In the genomic region with DNA sequence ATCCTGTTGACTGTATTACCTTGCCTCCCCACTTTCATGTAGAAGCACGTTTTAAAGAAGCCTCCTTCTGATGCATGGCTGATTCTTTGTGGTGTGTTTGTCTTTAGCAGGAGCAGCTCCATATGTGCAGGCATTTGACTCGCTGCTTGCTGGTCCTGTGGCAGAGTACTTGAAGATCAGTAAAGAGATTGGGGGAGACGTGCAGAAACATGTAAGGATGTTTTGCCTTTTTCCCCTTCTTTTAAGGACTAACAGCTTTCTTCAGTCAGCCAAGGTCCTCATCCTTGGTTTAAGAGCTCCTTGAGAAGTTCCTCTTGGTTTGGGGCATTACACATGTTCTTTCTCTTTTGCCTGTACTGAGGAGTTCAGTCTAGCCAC, we compare ENCODE assay signal across 9 cellular contexts. TPM values are rescaled to one million over a fixed set of nuclear protein-coding genes. Genes with fewer than 3 reads are reported as not detected.
DNase-seq lines count a peak whose midpoint lies in the region; ATAC-seq and TF ChIP-seq lines count a peak whose summit lies in the region.
"Had no signal": no experiment of that assay in that cellular context is flagged by ENCODE, and none has a peak within 500 bp of the region (broad histone marks: within the 10 kb centered on the region; RNA-seq: fewer than 3 reads in every experiment).

No MANE protein-coding gene starts in this region.

- no peak overlapping the region for H4K5ac ChIP-seq in mesendoderm (ENCODE audit: low read length)

- no peak overlapping the region for H3K4me2 ChIP-seq in mesendoderm (ENCODE audit: low read length)
- H3K4me2 ChIP-seq: neural progenitor cell had no signal

- H3K4me3 ChIP-seq in fibroblast of pulmonary artery (replicated peaks; ENCODE audit: low read depth, low read length) (no peak overlapping the region), mesendoderm (ENCODE audit: low read length) (no peak overlapping the region)
- H3K4me3 ChIP-seq: neural progenitor cell had no signal

- no peak for TF ChIP-seq CTCF in fibroblast of pulmonary artery (IDR thresholded peaks at IDR 0.05; ENCODE audit: low read length, missing control alignments)

- H2BK120ac ChIP-seq in mesendoderm (ENCODE audit: low read depth, low read length) = no peak overlapping the region

- H3K27ac ChIP-seq in temporal lobe (ENCODE audit: low read depth, low read length) = peak overlapping the region; percentile 69
- no peak overlapping the region for H3K27ac ChIP-seq in mesendoderm (ENCODE audit: low read depth, low read length)
- H3K27ac ChIP-seq: neural progenitor cell had no signal

- no peak overlapping the region for H4K8ac ChIP-seq in mesendoderm (ENCODE audit: low read depth, low read length)

- H3K4me3 Mint-ChIP-seq in T-cell = peak overlapping the region; percentile 5 to 78 (median 34)
- H3K4me3 Mint-ChIP-seq: neural progenitor cell had no signal

- no peak overlapping the region for H3K56ac ChIP-seq in mesendoderm (ENCODE audit: low read length)

- H3K27me3 Mint-ChIP-seq in T-cell = no peaks in the 10 kb centered on the region

- peaks cover 4% of the 10 kb centered on the region for H3K4me1 ChIP-seq in mesendoderm (ENCODE audit: control insufficient read depth, low read depth, low read length)
- H3K4me1 ChIP-seq: neural progenitor cell had no signal

- no peak overlapping the region for H3K18ac ChIP-seq in mesendoderm (ENCODE audit: low read length)

- H2BK5ac ChIP-seq in mesendoderm (ENCODE audit: low read length) = no peak overlapping the region

- no CpG with 5 or more reads among the region's 3 CpGs for WGBS in mesendoderm (ENCODE audit: extremely low coverage, insufficient coverage, low lambda C conversion rate)

- H3K36me3 Mint-ChIP-seq in T-cell = peaks cover 59% of the 10 kb centered on the region

- H3K27ac Mint-ChIP-seq in T-cell = peak overlapping the region; percentile 85 to 91
- H3K27ac Mint-ChIP-seq: neural progenitor cell had no signal

- peaks cover 93 to 95% (median 94%) of the 10 kb centered on the region in 3 donors for H3K4me1 Mint-ChIP-seq in T-cell
- H3K4me1 Mint-ChIP-seq: neural progenitor cell had no signal

- H3K4ac ChIP-seq in mesendoderm (ENCODE audit: low read depth, low read length) = no peak overlapping the region

- peaks cover 30% of the 10 kb centered on the region for H3K79me2 ChIP-seq in mesendoderm (ENCODE audit: control insufficient read depth, insufficient read depth, low read length)

- H3K27me3 ChIP-seq in mesendoderm (ENCODE audit: insufficient read depth, low read length, poor library complexity) = no peaks in the 10 kb centered on the region
- H3K27me3 ChIP-seq: neural progenitor cell had no signal

- peak; percentile 54 for DNase-seq in activated CD8-positive, alpha-beta memory T cell treated with anti-CD3 and anti-CD28 coated beads for 24 hours
- no peak for DNase-seq in activated CD8-positive, alpha-beta memory T cell treated with anti-CD3 and anti-CD28 coated beads, Interleukin-2, amount 50 U/mL, for 4 hours
- DNase-seq in T-cell (no peak), fibroblast of pulmonary artery (ENCODE audit: low read depth) (peak; percentile 27), activated gamma-delta T cell treated with Interleukin-2 at 50 U/mL for 16 hours (no peak), mesendoderm (no peak)

- ATAC-seq in T-cell (replicated peaks in 1 of 4) (peak in 3 of 4 experiments; percentile 22 to 36 (median 33)), HG02610 (IDR thresholded peaks at IDR 0.05; ENCODE audit: unreplicated experiment) (no peak)

- H3K23ac ChIP-seq in mesendoderm (ENCODE audit: low read length) = no peak overlapping the region

- H3K9me3 Mint-ChIP-seq in T-cell = no peaks in the 10 kb centered on the region
- H3K9me3 Mint-ChIP-seq: neural progenitor cell had no signal

- no peak overlapping the region for H3K9ac ChIP-seq in mesendoderm (ENCODE audit: low read length)
- H3K9ac ChIP-seq: neural progenitor cell had no signal

- CTCF ChIA-PET in T-cell (lab: Charles Lee) = interaction anchor here (0.6 to 1.5 kb wide), 6 partner anchors 16 to 275 kb away, joined by 3 to 7 read pairs (median 4); a partner anchor contains a TSS

- peaks cover 16% of the 10 kb centered on the region for H3K36me3 ChIP-seq in mesendoderm (ENCODE audit: control insufficient read depth, insufficient read depth, low read length)

- no peak overlapping the region for H2AK5ac ChIP-seq in mesendoderm (ENCODE audit: low read length)

- no peak overlapping the region for H2BK15ac ChIP-seq in mesendoderm (replicated peaks; ENCODE audit: low read depth)

- peaks cover 13% of the 10 kb centered on the region for H3K79me1 ChIP-seq in mesendoderm (ENCODE audit: low read length)

- POLR2A ChIA-PET in T-cell (lab: Charles Lee) = no interaction called here

RNA-seq across cellular contexts. Expression of a gene that starts 19.4 kb away (rescaled TPM):
- total RNA-seq in T-cell = 100 to 1,000 TPM; 293 to 345 (median 298) TPM
- total RNA-seq in temporal lobe = 94.7 TPM
- polyA plus RNA-seq in mesendoderm (2013, experiment 1 of 2) = 257 TPM
- 262 TPM for polyA plus RNA-seq in mesendoderm (2013, experiment 2 of 2)

RNA-seq across cellular contexts. Expression of a gene that starts 37.1 kb away (rescaled TPM):
- total RNA-seq in T-cell = 10 to 100 TPM; 44.4 to 72.6 (median 53.1) TPM
- total RNA-seq in temporal lobe = 48.4 TPM
- 153 TPM for polyA plus RNA-seq in mesendoderm (2013, experiment 1 of 2)
- 151 TPM for polyA plus RNA-seq in mesendoderm (2013, experiment 2 of 2)

Comparison
In these comparisons a context has a peak if more than half of its experiments do, and no peak if none do; other contexts are left out.
1. DNase-seq: peak in activated CD8-positive, alpha-beta memory T cell treated with anti-CD3 and anti-CD28 coated beads for 24 hours (single experiment) and fibroblast of pulmonary artery (single experiment); none in activated CD8-positive, alpha-beta memory T cell treated with anti-CD3 and anti-CD28 coated beads, Interleukin-2, amount 50 U/mL, for 4 hours (single experiment), T-cell (0 of 34), activated gamma-delta T cell treated with Interleukin-2 at 50 U/mL for 16 hours (single experiment) and mesendoderm (single experiment).